Comparison of ENCODE assay signal across 20 cellular contexts in the genomic region with DNA sequence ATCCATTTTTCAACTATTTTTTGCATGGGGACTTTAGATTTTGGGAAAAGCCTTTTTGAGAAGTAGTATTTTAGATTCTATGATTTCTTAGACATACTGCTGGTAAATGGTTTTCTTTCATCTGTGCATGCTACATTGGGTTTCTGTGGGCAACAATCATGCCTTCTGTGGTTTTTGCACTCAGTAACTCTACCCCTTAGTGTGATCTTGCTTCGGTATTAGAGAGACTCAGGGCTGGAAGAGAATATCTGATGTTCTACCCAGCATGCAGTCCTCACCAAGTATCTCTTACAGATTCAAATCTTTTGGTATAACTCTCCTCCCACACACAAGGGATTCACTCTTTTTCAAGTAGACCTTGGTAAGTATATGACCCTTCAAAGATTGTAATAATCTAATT.
DNase-seq lines count a peak whose midpoint lies in the region; ATAC-seq lines count a peak whose summit lies in the region.
"Had no signal": no experiment of that assay in that cellular context is flagged by ENCODE, and none has a peak within 500 bp of the region (broad histone marks: within the 10 kb centered on the region; RNA-seq: fewer than 3 reads in every experiment).

No MANE protein-coding gene starts in this region.

- H3K9ac ChIP-seq in mesendoderm (ENCODE audit: low read length), result no peak overlapping the region

- H3K4me1 ChIP-seq in mesendoderm (ENCODE audit: control insufficient read depth, low read depth, low read length), result no peaks in the 10 kb centered on the region
- H3K4me1 ChIP-seq: pancreas had no signal

- peak; percentile 74 for ATAC-seq in GM18858 (IDR thresholded peaks at IDR 0.05; ENCODE audit: unreplicated experiment)
- peak; percentile 68 for ATAC-seq in HG03097 (IDR thresholded peaks at IDR 0.05; ENCODE audit: low FRiP score, unreplicated experiment)
- ATAC-seq: activated CD4-positive, CD25-positive, alpha-beta regulatory T cell treated with anti-CD3 and anti-CD28 coated beads, Interleukin-2, amount 50 U/mL, for 24 hours; activated CD8-positive, alpha-beta memory T cell treated with anti-CD3 and anti-CD28 coated beads, Interleukin-2, amount 10 ng/mL, durations not matched to agents 7 days and 5 days; pancreas; T-helper 17 cell had no signal

- no peak overlapping the region for H2BK15ac ChIP-seq in mesendoderm (replicated peaks; ENCODE audit: low read depth)

- DNase-seq in OCI-M1 (lab: John Stamatoyannopoulos, UW), result peak; percentile 67
- DNase-seq in mesendoderm, result peak; percentile 22
- no peak for DNase-seq in NCI-H226
- DNase-seq in NCI-H2227 treated with DMSO at 0.1 percent for 48 hours (lab: John Stamatoyannopoulos, UW), result no peak
- DNase-seq in NCI-H1694 (lab: John Stamatoyannopoulos, UW), result no peak
- DNase-seq in AG08396 (ENCODE audit: low spot score), result no peak
- DNase-seq: activated CD8-positive, alpha-beta memory T cell treated with anti-CD3 and anti-CD28 coated beads, Interleukin-2, amount 10 ng/mL, durations not matched to agents 7 days and 5 days; AML-193; aorta; NCI-H2171 treated with DMSO at 0.1 percent for 48 hours; pancreas; SHP77; stimulated activated CD4-positive, alpha-beta T cell treated with anti-CD3 and anti-CD28 coated beads, Interleukin-4, amount 100 ng/mL, for 1 hour; T-helper 17 cell had no signal

- H4K8ac ChIP-seq in mesendoderm (ENCODE audit: low read depth, low read length), result no peak overlapping the region

- no peaks in the 10 kb centered on the region for H3K79me1 ChIP-seq in mesendoderm (ENCODE audit: low read length)

- H3K4me3 ChIP-seq in mesendoderm (ENCODE audit: low read length), result no peak overlapping the region
- H3K4me3 ChIP-seq: coronary artery, pancreas, thoracic aorta had no signal

- H3K36me3 ChIP-seq in mesendoderm (ENCODE audit: control insufficient read depth, insufficient read depth, low read length), result no peaks in the 10 kb centered on the region
- H3K36me3 ChIP-seq: pancreas, thoracic aorta had no signal

- no peak overlapping the region for H3K4ac ChIP-seq in mesendoderm (ENCODE audit: low read depth, low read length)

- H3K4me2 ChIP-seq in mesendoderm (ENCODE audit: low read length), result no peak overlapping the region

- no peak overlapping the region for H2BK5ac ChIP-seq in mesendoderm (ENCODE audit: low read length)

- no peak overlapping the region for H2AK5ac ChIP-seq in mesendoderm (ENCODE audit: low read length)

- no peak overlapping the region for H3K18ac ChIP-seq in mesendoderm (ENCODE audit: low read length)

- no peak overlapping the region for H4K5ac ChIP-seq in mesendoderm (ENCODE audit: low read length)

- H3K79me2 ChIP-seq in mesendoderm (ENCODE audit: control insufficient read depth, insufficient read depth, low read length), result no peaks in the 10 kb centered on the region

- H3K27ac ChIP-seq in mesendoderm (ENCODE audit: low read depth, low read length), result no peak overlapping the region
- H3K27ac ChIP-seq: coronary artery, epithelial cell of prostate, pancreas, thoracic aorta had no signal

- H2BK120ac ChIP-seq in mesendoderm (ENCODE audit: low read depth, low read length), result no peak overlapping the region

- no CpG with 5 or more reads among the region's 1 CpG for WGBS in mesendoderm (ENCODE audit: extremely low coverage, insufficient coverage, low lambda C conversion rate)

- H3K56ac ChIP-seq in mesendoderm (ENCODE audit: low read length), result no peak overlapping the region

- H3K27me3 ChIP-seq in mesendoderm (ENCODE audit: insufficient read depth, low read length, poor library complexity), result no peaks in the 10 kb centered on the region
- H3K27me3 ChIP-seq: pancreas had no signal

- no peak overlapping the region for H3K23ac ChIP-seq in mesendoderm (ENCODE audit: low read length)

Comparison
In these comparisons a context has a peak if more than half of its experiments do, and no peak if none do; other contexts are left out.
1. DNase-seq: peak in OCI-M1 (single experiment) and mesendoderm (single experiment); none in NCI-H226 (single experiment), NCI-H2227 treated with DMSO at 0.1 percent for 48 hours (single experiment), NCI-H1694 (single experiment) and AG08396 (single experiment).